14 cellular contexts compared by ENCODE assay signal in the genomic region with DNA sequence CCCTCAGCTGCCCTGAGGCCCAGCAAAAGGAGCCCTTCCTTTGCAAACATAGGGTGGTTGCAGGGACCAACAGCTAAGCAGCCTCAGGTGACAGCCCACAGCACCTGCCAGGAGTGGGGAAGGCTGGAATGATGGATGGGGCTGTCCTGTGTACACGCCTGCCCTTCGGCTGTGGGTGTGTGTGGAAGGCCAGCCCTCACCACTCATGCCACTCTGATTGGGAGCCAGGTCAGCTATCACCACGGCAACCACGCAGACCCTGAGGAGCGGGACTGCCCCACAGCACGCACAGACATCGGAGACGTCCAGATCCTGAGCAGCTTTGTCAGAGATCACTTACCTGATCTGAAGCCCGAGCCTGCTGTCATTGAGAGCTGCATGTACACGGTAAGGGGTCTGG. TPM values are rescaled to one million over a fixed set of nuclear protein-coding genes. Genes with fewer than 3 reads are reported as not detected.
"Had no signal": no experiment of that assay in that cellular context is flagged by ENCODE, and none has a peak within 500 bp of the region (broad histone marks: within the 10 kb centered on the region; RNA-seq: fewer than 3 reads in every experiment).

No MANE protein-coding gene starts in this region.

- H3K4me1 ChIP-seq: esophagus squamous epithelium, left lung, tibial artery had no signal

- H3K4me3 ChIP-seq: esophagus squamous epithelium, left lung, smooth muscle cell, tibial artery had no signal

- DNase-seq: activated CD4-positive, alpha-beta memory T cell treated with anti-CD3 and anti-CD28 coated beads for 36 hours; activated CD4-positive, alpha-beta T cell treated with anti-CD3 and anti-CD28 coated beads for 1 hour; activated gamma-delta T cell treated with Interleukin-2 at 50 U/mL for 16 hours; activated naive CD8-positive, alpha-beta T cell treated with anti-CD3 and anti-CD28 coated beads for 36 hours; activated T-cell treated with anti-CD3 and anti-CD28 coated beads, Interleukin-2, amount 50 U/mL, for 4 hours; esophagus squamous epithelium; foreskin fibroblast; left lung; right cardiac atrium; tibial artery had no signal

- ATAC-seq: activated T-cell treated with anti-CD3 and anti-CD28 coated beads, Interleukin-2, amount 50 U/mL, for 4 hours; left lung; right cardiac atrium; stimulated activated memory B cell treated with anti-CD40 and anti-IgM and Interleukin-4, amounts not matched to agents 10 μg/mL and 1 μg/mL and 100 μg/mL, for 72 hours had no signal

- H3K27ac ChIP-seq: esophagus squamous epithelium, left lung, tibial artery had no signal

- H3K36me3 ChIP-seq: esophagus squamous epithelium, left lung, tibial artery had no signal

- H3K9me3 ChIP-seq: esophagus squamous epithelium, left lung, tibial artery had no signal

- H3K27me3 ChIP-seq: tibial artery had no signal

RNA-seq across cellular contexts. Expression of a gene that starts 49.0 kb away (rescaled TPM):
- total RNA-seq: activated CD4-positive, alpha-beta memory T cell treated with anti-CD3 and anti-CD28 coated beads for 36 hours; activated naive CD8-positive, alpha-beta T cell treated with anti-CD3 and anti-CD28 coated beads for 36 hours; activated T-cell treated with anti-CD3 and anti-CD28 coated beads, Interleukin-2, amount 50 U/mL, for 4 hours; bronchial epithelial cell; esophagus squamous epithelium; mucosa of gallbladder; right cardiac atrium; smooth muscle cell had no signal
- polyA plus RNA-seq: right cardiac atrium, smooth muscle cell had no signal
